In the genomic region with DNA sequence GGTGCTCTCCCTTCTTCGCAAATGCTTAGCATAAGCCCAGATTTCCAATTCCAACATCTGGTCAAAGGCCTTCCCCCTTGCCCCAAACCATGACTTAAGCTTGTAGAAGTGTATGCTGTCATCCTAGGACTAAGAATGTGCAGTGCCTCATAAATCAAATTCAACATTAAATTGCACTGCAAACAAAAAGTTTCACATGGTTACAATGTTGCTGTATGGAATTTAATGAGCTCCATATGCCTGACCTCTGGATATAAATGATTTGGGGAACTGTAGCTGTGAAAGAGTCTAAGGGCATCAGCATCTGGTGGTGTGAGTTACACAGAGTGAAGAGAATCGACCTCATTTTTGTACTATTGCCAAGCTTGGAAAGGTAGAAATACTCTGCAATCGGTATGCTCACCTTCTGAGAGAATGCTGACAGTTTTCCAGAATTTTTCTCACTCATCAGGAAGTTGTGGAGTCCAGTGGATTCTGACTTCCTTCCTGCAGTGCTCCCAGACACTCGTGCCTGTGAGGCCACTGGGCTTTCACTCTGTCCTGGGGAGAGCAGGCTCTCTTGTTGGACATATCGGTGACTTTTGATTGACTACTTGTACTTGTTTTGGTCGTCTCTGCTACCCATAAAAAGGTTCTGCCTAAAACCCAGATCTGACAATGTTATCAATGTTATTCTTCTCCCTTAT, we compare ENCODE assay signal across 22 cellular contexts. TPM values are rescaled to one million over a fixed set of nuclear protein-coding genes. Genes with fewer than 3 reads are reported as not detected.
DNase-seq lines count a peak whose midpoint lies in the region; ATAC-seq and TF ChIP-seq lines count a peak whose summit lies in the region.
"Had no signal": no experiment of that assay in that cellular context is flagged by ENCODE, and none has a peak within 500 bp of the region (broad histone marks: within the 10 kb centered on the region; RNA-seq: fewer than 3 reads in every experiment).

No MANE protein-coding gene starts in this region.

- H3K4me2 ChIP-seq in GM23338 (peak overlapping the region; percentile 61), SK-N-SH (no peak overlapping the region)

- H3K9me2 ChIP-seq in GM23338 (ENCODE audit: insufficient read depth) (no peaks in the 10 kb centered on the region), SK-N-SH (no peaks in the 10 kb centered on the region)

- WGBS in SK-N-SH (ENCODE audit: low lambda C conversion rate) = 50% methylated on average over 6 of the region's 6 CpGs
- 57 to 71% methylated on average over 6 of the region's 6 CpGs for WGBS in esophagus squamous epithelium, 2 donors

- H3K27me3 Mint-ChIP-seq in GM23338 (ENCODE audit: insufficient read depth, low read depth, poor library complexity) = peaks cover 8% of the 10 kb centered on the region
- H3K27me3 Mint-ChIP-seq: activated CD4-positive, alpha-beta T cell treated with anti-CD3 and anti-CD28 coated beads, Interleukin-2, amount 10 ng/mL, durations not matched to agents 7 days and 5 days had no signal

- no peaks in the 10 kb centered on the region for H3K27me3 ChIP-seq in GM23338 (ENCODE audit: insufficient read depth)
- H3K27me3 ChIP-seq in SK-N-SH (ENCODE audit: insufficient read depth) = no peaks in the 10 kb centered on the region
- no peaks in the 10 kb centered on the region for H3K27me3 ChIP-seq in upper lobe of right lung
- H3K27me3 ChIP-seq in esophagus squamous epithelium = no peaks in the 10 kb centered on the region
- H3K27me3 ChIP-seq: cardiac muscle cell, uterus had no signal

- no peak overlapping the region for H3K4me3 Mint-ChIP-seq in GM23338
- H3K4me3 Mint-ChIP-seq: activated CD4-positive, alpha-beta T cell treated with anti-CD3 and anti-CD28 coated beads, Interleukin-2, amount 10 ng/mL, durations not matched to agents 7 days and 5 days had no signal

- peak overlapping the region; percentile 82 for H3K27ac Mint-ChIP-seq in GM23338
- H3K27ac Mint-ChIP-seq: activated CD4-positive, alpha-beta T cell treated with anti-CD3 and anti-CD28 coated beads, Interleukin-2, amount 10 ng/mL, durations not matched to agents 7 days and 5 days had no signal

- no peak overlapping the region for H3K9ac ChIP-seq in SK-N-SH

- TF ChIP-seq CTCF in GM23338 (conservative IDR thresholded peaks at IDR 0.05; ENCODE audit: low read depth in 2 of 2) (no peak), SK-N-SH (IDR thresholded peaks at IDR 0.05) (no peak), fibroblast of the aortic adventitia (IDR thresholded peaks at IDR 0.05; ENCODE audit: insufficient read depth, low read length) (no peak), upper lobe of right lung (IDR thresholded peaks at IDR 0.05) (no peak), esophagus squamous epithelium (IDR thresholded peaks at IDR 0.05) (no peak)

- H3K36me3 ChIP-seq in GM23338 (ENCODE audit: insufficient read depth) (peaks cover 18% of the 10 kb centered on the region), SK-N-SH (replicated peaks in 1 of 2; ENCODE audit: control insufficient read depth in 1 of 2, insufficient read depth in 2 of 2, low read length in 1 of 2) (no peaks in the 10 kb centered on the region), upper lobe of right lung (no peaks in the 10 kb centered on the region), esophagus squamous epithelium (no peaks in the 10 kb centered on the region)
- H3K36me3 ChIP-seq: cardiac muscle cell, uterus had no signal

- H3K27ac ChIP-seq in GM23338 (ENCODE audit: low read depth) = peak overlapping the region; percentile 98
- no peak overlapping the region; a peak in 1 of 4 replicates for H3K27ac ChIP-seq in SK-N-SH (ENCODE audit: low read depth in 2 of 2, low read length in 1 of 2)
- H3K27ac ChIP-seq in upper lobe of right lung = no peak overlapping the region
- no peak overlapping the region for H3K27ac ChIP-seq in esophagus squamous epithelium
- H3K27ac ChIP-seq: cardiac muscle cell, uterus had no signal

- TF ChIP-seq POLR2A in esophagus squamous epithelium (IDR thresholded peaks at IDR 0.05) = no peak

- POLR2A ChIA-PET in SK-N-SH (lab: Yijun Ruan, JAX) = interaction anchor here (0.7 kb wide), 1 partner anchor 357 kb away, joined by 3 read pairs; no protein-coding TSS in a partner anchor

- H4K20me1 ChIP-seq in GM23338 (replicated peaks; ENCODE audit: insufficient read depth) = no peaks in the 10 kb centered on the region
- H4K20me1 ChIP-seq in SK-N-SH (ENCODE audit: insufficient read depth) = no peaks in the 10 kb centered on the region

- CTCF ChIA-PET in SK-N-SH (lab: Yijun Ruan, JAX) = interaction anchor here (1.2 to 1.6 kb wide), 3 partner anchors 9 to 671 kb away, joined by 4 to 6 read pairs (median 5); no protein-coding TSS in a partner anchor

- H3K4me3 ChIP-seq in GM23338 (peak overlapping the region; percentile 36; the same call in 1 of the 2 replicates), SK-N-SH (ENCODE audit: low read depth in 2 of 2, low read length in 1 of 2) (no peak overlapping the region), fibroblast of the aortic adventitia (ENCODE audit: low read depth, low read length) (no peak overlapping the region), upper lobe of right lung (no peak overlapping the region), esophagus squamous epithelium (no peak overlapping the region)
- H3K4me3 ChIP-seq: cardiac muscle cell, uterus had no signal

- no peak for ATAC-seq in GM23338
- ATAC-seq in GM21390 (IDR thresholded peaks at IDR 0.05; ENCODE audit: unreplicated experiment) = no peak
- ATAC-seq in HG03460 (IDR thresholded peaks at IDR 0.05; ENCODE audit: unreplicated experiment) = no peak
- no peak for ATAC-seq in upper lobe of right lung
- ATAC-seq: HCT116 had no signal

- H3F3A ChIP-seq in GM23338 (replicated peaks; ENCODE audit: low read depth) (peaks cover 24% of the 10 kb centered on the region), SK-N-SH (replicated peaks; ENCODE audit: insufficient read depth) (no peaks in the 10 kb centered on the region)

- TF ChIP-seq EP300 in SK-N-SH (IDR thresholded peaks at IDR 0.05; ENCODE audit: borderline replicate concordance in 1 of 2, low read depth in 1 of 2, low read length in 1 of 2) = no peak; a peak in 1 of 4 replicates

- peak; percentile 8; the same call in 1 of the 2 replicates for TF ChIP-seq RAD21 in SK-N-SH (IDR thresholded peaks at IDR 0.05; ENCODE audit: low read length)

- H3K4me1 Mint-ChIP-seq in GM23338 = peaks cover 54% of the 10 kb centered on the region

- H2AFZ ChIP-seq in GM23338 = no peak overlapping the region
- H2AFZ ChIP-seq in SK-N-SH (ENCODE audit: low read depth) = no peak overlapping the region

- intact Hi-C loops in upper lobe of right lung (cut with DNase I) = no loop called here
- intact Hi-C loops in esophagus squamous epithelium (cut with DNase I) = no loop called here

- peaks cover 50% of the 10 kb centered on the region for H3K79me2 ChIP-seq in GM23338 (replicated peaks; ENCODE audit: insufficient read depth)
- H3K79me2 ChIP-seq in SK-N-SH (ENCODE audit: insufficient read depth) = no peaks in the 10 kb centered on the region

- H3K36me3 Mint-ChIP-seq in GM23338 (ENCODE audit: low read depth) = peaks cover 19% of the 10 kb centered on the region

- DNase-seq in AG08395 (ENCODE audit: low spot score) = peak; percentile 24
- no peak for DNase-seq in GM23338 (ENCODE audit: low spot score)
- DNase-seq in SK-N-SH = peak; percentile 53
- peak; percentile 50 for DNase-seq in fibroblast of the aortic adventitia (ENCODE audit: low read depth)
- DNase-seq in upper lobe of right lung = no peak
- DNase-seq in esophagus squamous epithelium (lab: John Stamatoyannopoulos, UW) = no peak
- DNase-seq: ACHN; activated CD4-positive, alpha-beta T cell treated with anti-CD3 and anti-CD28 coated beads, Interleukin-2, amount 10 ng/mL, durations not matched to agents 7 days and 5 days; activated CD8-positive, alpha-beta memory T cell treated with anti-CD3 and anti-CD28 coated beads, Interleukin-2, amount 50 U/mL, for 48 hours; activated gamma-delta T cell; head of caudate nucleus; KBM-7; NCI-H2029 treated with DMSO at 0.1 percent for 48 hours; NCI-H510A treated with DMSO at 0.1 percent for 48 hours; nucleus accumbens; SHP77; T-helper 1 cell; uterus had no signal

- H3K9me3 Mint-ChIP-seq in GM23338 = no peaks in the 10 kb centered on the region
- H3K9me3 Mint-ChIP-seq: activated CD4-positive, alpha-beta T cell treated with anti-CD3 and anti-CD28 coated beads, Interleukin-2, amount 10 ng/mL, durations not matched to agents 7 days and 5 days had no signal

- H3K4me1 ChIP-seq in GM23338 (ENCODE audit: insufficient read depth) = peaks cover 65% of the 10 kb centered on the region
- H3K4me1 ChIP-seq in SK-N-SH (ENCODE audit: control insufficient read depth in 1 of 2, insufficient read depth in 2 of 2, low read depth in 1 of 2, low read length in 1 of 2) = peaks cover 0 to 24% of the 10 kb centered on the region in 2 experiments; a peak in 1 of 4 replicates
- H3K4me1 ChIP-seq in upper lobe of right lung = no peaks in the 10 kb centered on the region
- peaks cover 0 to 4% (median 0%) of the 10 kb centered on the region in 3 donors for H3K4me1 ChIP-seq in esophagus squamous epithelium
- H3K4me1 ChIP-seq: uterus had no signal

- H3K9me3 ChIP-seq in SK-N-SH (no peaks in the 10 kb centered on the region), upper lobe of right lung (no peaks in the 10 kb centered on the region), esophagus squamous epithelium (no peaks in the 10 kb centered on the region)
- H3K9me3 ChIP-seq: uterus had no signal

TF ChIP-seq in GM23338, 12 proteins besides CTCF, POLR2A, EP300 and RAD21 (continues in another document):
- no peak for TF ChIP-seq ZNF331 (CRISPR knock-in tag; IDR thresholded peaks at IDR 0.05; ENCODE audit: low read depth)
- no peak for TF ChIP-seq EZH2phosphoT487 (IDR thresholded peaks at IDR 0.05; ENCODE audit: unreplicated experiment)

TF ChIP-seq in SK-N-SH, 30 proteins besides CTCF, POLR2A, EP300 and RAD21 (continues in another document):
- TF ChIP-seq MXI1 (IDR thresholded peaks at IDR 0.05; ENCODE audit: low read depth, low read length) (peak; percentile 48; the same call in 1 of the 2 replicates), FOSL2 (IDR thresholded peaks at IDR 0.05; ENCODE audit: borderline replicate concordance, low read depth) (no peak)

RNA-seq across cellular contexts. Expression of a gene that starts 40.7 kb away (rescaled TPM):
- total RNA-seq in GM23338 (2014; rRNA removed; shearing (Covaris generic)) = 48.7 and 53.8 TPM in 2 replicates
- 15.0 and 20.5 TPM in 2 replicates for polyA plus RNA-seq in GM23338 (2016; fragmentation: Nextera tagmentation; extraction: Ambion mirVana)
- polyA plus RNA-seq in SK-N-SH (2012; rRNA removed) = 15.1 and 22.8 TPM in 2 replicates
- 18.2 and 18.3 TPM in 2 replicates for polyA plus RNA-seq in SK-N-SH (2012; cell fraction: cytosol; rRNA removed)
- polyA plus RNA-seq in SK-N-SH (2012; cell fraction: nucleus; rRNA removed) = 18.8 and 37.6 TPM in 2 replicates
- 36.4 and 56.1 TPM in 2 replicates for total RNA-seq in fibroblast of the aortic adventitia (ENCODE audit: low replicate concordance)
- 19.7 TPM for total RNA-seq in upper lobe of right lung
- 10 to 100 TPM; 18.4 to 39.3 (median 30.2) TPM for total RNA-seq in esophagus squamous epithelium

RNA-seq across cellular contexts. Expression of a gene that starts 40.9 kb away (rescaled TPM):
- 0.89 and 1.7 TPM in 2 replicates for total RNA-seq in GM23338 (2014; rRNA removed; shearing (Covaris generic))
- polyA plus RNA-seq in GM23338 (2016; fragmentation: Nextera tagmentation; extraction: Ambion mirVana) = 1.5 and 1.8 TPM in 2 replicates
- 1.7 and 2.8 TPM in 2 replicates for polyA plus RNA-seq in SK-N-SH (2012; rRNA removed)
- polyA plus RNA-seq in SK-N-SH (2012; cell fraction: cytosol; rRNA removed) = 2.2 and 2.6 TPM in 2 replicates
- polyA plus RNA-seq in SK-N-SH (2012; cell fraction: nucleus; rRNA removed) = 2.5 and 3.6 TPM in 2 replicates
- total RNA-seq in fibroblast of the aortic adventitia (ENCODE audit: low replicate concordance) = 0.81 and 15.1 TPM in 2 replicates
- 0.26 TPM for total RNA-seq in upper lobe of right lung
- total RNA-seq in esophagus squamous epithelium = under 1 TPM in 3 of 4 donors, not detected in 1; 0.38 to 0.85 (median 0.61) TPM

Comparison
In these comparisons a context has a peak if more than half of its experiments do, and no peak if none do; other contexts are left out.
1. DNase-seq: peak in AG08395 (single experiment), SK-N-SH (single experiment) and fibroblast of the aortic adventitia (single experiment); none in GM23338 (single experiment), upper lobe of right lung (single experiment) and esophagus squamous epithelium (single experiment).